14 cellular contexts compared by ENCODE assay signal in the genomic region with DNA sequence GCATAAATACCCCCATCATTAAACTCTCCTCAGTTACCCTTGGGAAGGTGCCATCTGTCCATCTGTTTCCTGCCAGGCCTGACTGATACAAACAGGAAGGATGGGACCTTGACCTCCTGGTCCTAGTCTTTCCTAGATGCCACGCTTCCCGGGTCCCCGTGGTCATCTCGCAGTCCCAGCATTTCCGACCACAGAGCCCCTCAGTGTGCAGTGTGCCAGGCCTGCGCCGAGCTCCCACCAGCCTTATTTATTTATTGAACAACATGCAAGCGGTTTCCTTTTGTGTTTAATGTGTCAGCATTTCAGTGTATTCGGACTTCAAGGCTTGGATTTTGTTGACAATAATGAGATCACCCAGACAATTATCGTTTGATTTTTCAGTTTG.
"Had no signal": no experiment of that assay in that cellular context is flagged by ENCODE, and none has a peak within 500 bp of the region (broad histone marks: within the 10 kb centered on the region; RNA-seq: fewer than 3 reads in every experiment).

No MANE protein-coding gene starts in this region.

- H3K27me3 Mint-ChIP-seq: activated naive CD8-positive, alpha-beta T cell; activated T-cell treated with anti-CD3 and anti-CD28 coated beads, Interleukin-2, amount 50 U/mL, for 24 hours had no signal

- H3K27ac Mint-ChIP-seq: activated naive CD8-positive, alpha-beta T cell; activated T-cell treated with anti-CD3 and anti-CD28 coated beads, Interleukin-2, amount 50 U/mL, for 24 hours; dendritic cell treated with granulocyte-macrophage colony-stimulating factor and Interleukin-4, amounts not matched to agents 40 ng/mL and 50 ng/mL, for 4 days; immature natural killer cell; naive B cell; stimulated activated effector memory CD8-positive, alpha-beta T cell treated with anti-CD3 and anti-CD28 coated beads, Interleukin-12 subunit alpha, Interleukin-12 subunit beta, amount 100 ng/mL, for 72 hours; WTC11 had no signal

- H3K4me1 Mint-ChIP-seq: immature natural killer cell; naive B cell; stimulated activated effector memory CD8-positive, alpha-beta T cell treated with anti-CD3 and anti-CD28 coated beads, Interleukin-12 subunit alpha, Interleukin-12 subunit beta, amount 100 ng/mL, for 72 hours had no signal

- ATAC-seq: left cardiac atrium; stimulated activated effector memory CD8-positive, alpha-beta T cell treated with anti-CD3 and anti-CD28 coated beads, Interleukin-12 subunit alpha, Interleukin-12 subunit beta, amount 100 ng/mL, for 72 hours; WTC11 had no signal

- H3K4me3 Mint-ChIP-seq: activated naive CD8-positive, alpha-beta T cell; activated T-cell treated with anti-CD3 and anti-CD28 coated beads, Interleukin-2, amount 50 U/mL, for 24 hours; dendritic cell treated with granulocyte-macrophage colony-stimulating factor and Interleukin-4, amounts not matched to agents 40 ng/mL and 50 ng/mL, for 4 days; immature natural killer cell; naive B cell; stimulated activated effector memory CD8-positive, alpha-beta T cell treated with anti-CD3 and anti-CD28 coated beads, Interleukin-12 subunit alpha, Interleukin-12 subunit beta, amount 100 ng/mL, for 72 hours; WTC11 had no signal

- DNase-seq: activated CD4-positive, alpha-beta T cell treated with anti-CD3 and anti-CD28 coated beads for 48 hours; activated effector memory CD4-positive, alpha-beta T cell treated with Interleukin-2 at 50 U/mL for 16 hours; activated T-cell treated with anti-CD3 and anti-CD28 coated beads, Interleukin-2, amount 50 U/mL, for 24 hours; amygdala; brain microvascular endothelial cell; immature natural killer cell; left cardiac atrium; naive B cell; posterior cingulate gyrus; small intestine had no signal

- H3K9me3 Mint-ChIP-seq: activated T-cell treated with anti-CD3 and anti-CD28 coated beads, Interleukin-2, amount 50 U/mL, for 24 hours; dendritic cell treated with granulocyte-macrophage colony-stimulating factor and Interleukin-4, amounts not matched to agents 40 ng/mL and 50 ng/mL, for 4 days; immature natural killer cell; stimulated activated effector memory CD8-positive, alpha-beta T cell treated with anti-CD3 and anti-CD28 coated beads, Interleukin-12 subunit alpha, Interleukin-12 subunit beta, amount 100 ng/mL, for 72 hours had no signal

- H3K36me3 Mint-ChIP-seq: activated naive CD8-positive, alpha-beta T cell; immature natural killer cell; naive B cell; stimulated activated effector memory CD8-positive, alpha-beta T cell treated with anti-CD3 and anti-CD28 coated beads, Interleukin-12 subunit alpha, Interleukin-12 subunit beta, amount 100 ng/mL, for 72 hours; WTC11 had no signal
